ENCODE assay signal across 31 cellular contexts in genomic region chr4:20840648-20841190, GRCh38.
DNase-seq lines count a peak whose midpoint lies in the region; ATAC-seq, FAIRE-seq and TF ChIP-seq lines count a peak whose summit lies in the region.
"Had no signal": no experiment of that assay in that cellular context is flagged by ENCODE, and none has a peak within 500 bp of the region (broad histone marks: within the 10 kb centered on the region; RNA-seq: fewer than 3 reads in every experiment).

No MANE protein-coding gene starts in this region.

- H3K9ac ChIP-seq in mammary epithelial cell (ENCODE audit: insufficient read depth, low read length), result no peak overlapping the region

- no peak for TF ChIP-seq CTCF in mammary epithelial cell (conservative IDR thresholded peaks at IDR 0.05 in 1 of 2, IDR thresholded peaks at IDR 0.05 in 1 of 2; ENCODE audit: extremely low read depth in 1 of 2, insufficient read depth in 1 of 2, low read depth in 1 of 2, low read length in 2 of 2)
- no peak for TF ChIP-seq CTCF in breast epithelium (IDR thresholded peaks at IDR 0.05)
- TF ChIP-seq CTCF in bronchial epithelial cell (IDR thresholded peaks at IDR 0.05; ENCODE audit: insufficient read depth, low read length, severe bottlenecking), result no peak
- TF ChIP-seq CTCF in left lung (IDR thresholded peaks at IDR 0.05), result no peak

- H3K9me3 ChIP-seq in mammary epithelial cell (replicated peaks; ENCODE audit: insufficient read depth, low read length), result no peaks in the 10 kb centered on the region
- H3K9me3 ChIP-seq in breast epithelium, result no peaks in the 10 kb centered on the region
- no peaks in the 10 kb centered on the region for H3K9me3 ChIP-seq in left lung
- H3K9me3 ChIP-seq: adrenal gland, gastroesophageal sphincter, testis had no signal

- H2AFZ ChIP-seq in mammary epithelial cell (ENCODE audit: low read depth, low read length), result peak overlapping the region; percentile 18

- intact Hi-C loops in mammary epithelial cell (cut with micrococcal nuclease) (no loop called here), breast epithelium (cut with DNase I; ENCODE audit: low total_unique reads) (no loop called here), left lung (cut with DNase I) (no loop called here)

- no peaks in the 10 kb centered on the region for H4K20me1 ChIP-seq in mammary epithelial cell (ENCODE audit: insufficient read depth, low read length)

- H3K27ac ChIP-seq in mammary epithelial cell (ENCODE audit: insufficient read depth, low read depth, low read length) (no peak overlapping the region), breast epithelium (no peak overlapping the region), left lung (peak overlapping the region; percentile 39 to 62)
- H3K27ac ChIP-seq: adrenal gland, gastroesophageal sphincter, testis, WERI-Rb-1 had no signal

- WGBS in mammary epithelial cell (ENCODE audit: low coverage, missing lambda C conversion rate), result 89% methylated on average over 5 of the region's 5 CpGs

- TF ChIP-seq POLR2A in breast epithelium (IDR thresholded peaks at IDR 0.05), result no peak

- H3K27me3 ChIP-seq in mammary epithelial cell (ENCODE audit: insufficient read depth, low read length), result no peaks in the 10 kb centered on the region
- H3K27me3 ChIP-seq in breast epithelium, result no peaks in the 10 kb centered on the region
- no peaks in the 10 kb centered on the region for H3K27me3 ChIP-seq in bronchial epithelial cell (ENCODE audit: control insufficient read depth, insufficient read depth, low read length)
- H3K27me3 ChIP-seq in left lung, result no peaks in the 10 kb centered on the region
- H3K27me3 ChIP-seq: adrenal gland, gastroesophageal sphincter, testis had no signal

- H3K4me1 ChIP-seq in mammary epithelial cell (ENCODE audit: insufficient read depth, low read length) (peaks cover 13% of the 10 kb centered on the region), breast epithelium (no peaks in the 10 kb centered on the region), left lung (no peaks in the 10 kb centered on the region)
- H3K4me1 ChIP-seq: adrenal gland, gastroesophageal sphincter, testis had no signal

- FAIRE-seq in bronchial epithelial cell (lab: Jason Lieb, UNC) (no peak), HTR-8/SVneo (lab: Jason Lieb, UNC) (no peak)
- FAIRE-seq: A204.1, GM19239 had no signal

- in situ Hi-C loops in mammary epithelial cell (cut with MboI; ENCODE audit: low sequenced_read_pairs in 2 of 2), result no loop called here

- CTCF ChIA-PET in mammary epithelial cell (lab: Charles Lee; ENCODE audit: low non-redundant PET), result no interaction called here

- no peaks in the 10 kb centered on the region for H3K36me3 ChIP-seq in mammary epithelial cell (ENCODE audit: insufficient read depth, low read length)
- H3K36me3 ChIP-seq in breast epithelium, result no peaks in the 10 kb centered on the region
- no peaks in the 10 kb centered on the region for H3K36me3 ChIP-seq in bronchial epithelial cell (ENCODE audit: control insufficient read depth, insufficient read depth, low read length)
- H3K36me3 ChIP-seq in left lung, result no peaks in the 10 kb centered on the region
- H3K36me3 ChIP-seq: adrenal gland, gastroesophageal sphincter, WERI-Rb-1 had no signal

- DNase-seq in mammary epithelial cell (no peak), breast epithelium (ENCODE audit: low spot score in 2 of 2) (no peak), bronchial epithelial cell (ENCODE audit: low read depth) (peak; percentile 70), left lung (no peak), H4 (ENCODE audit: low spot score) (no peak), HTR-8/SVneo (ENCODE audit: insufficient read length, low spot score) (no peak), NOMO-1 treated with dmso at 0.1 percent for 144 hours (lab: John Stamatoyannopoulos, UW; ENCODE audit: unreplicated experiment) (no peak)
- DNase-seq: activated CD4-positive, alpha-beta T cell treated with anti-CD3 and anti-CD28 coated beads for 48 hours; activated gamma-delta T cell treated with Interleukin-2 at 50 U/mL for 16 hours; activated T-cell treated with anti-CD3 and anti-CD28 coated beads, Interleukin-2, amount 50 U/mL, for 4 hours; adrenal gland; CD8-positive, alpha-beta memory T cell; effector CD8-positive, alpha-beta T cell; GDM1; hippocampal formation; midbrain; natural killer cell; NCI-H2171; NCI-H526 treated with DMSO at 0.1 percent for 48 hours; occipital lobe; SIG-M5; stimulated activated naive CD8-positive, alpha-beta T cell treated with anti-CD3 and anti-CD28 coated beads, Interleukin-15, Interleukin-2, amounts not matched to agents 100 U/mL and 50 U/mL, for 24 hours; T1000; testis; WERI-Rb-1 had no signal

- ATAC-seq in left lung (peak; percentile 80), GM18909 (IDR thresholded peaks at IDR 0.05; ENCODE audit: poor library complexity, unreplicated experiment) (no peak)
- ATAC-seq: activated T-cell treated with anti-CD3 and anti-CD28 coated beads, Interleukin-2, amount 50 U/mL, for 4 hours; gastroesophageal sphincter; left lobe of liver; natural killer cell; Panc1; stimulated activated naive CD8-positive, alpha-beta T cell treated with anti-CD3 and anti-CD28 coated beads, Interleukin-15, Interleukin-2, amounts not matched to agents 100 U/mL and 50 U/mL, for 24 hours had no signal

- H3K79me2 ChIP-seq in mammary epithelial cell (ENCODE audit: insufficient read depth, low read length), result no peaks in the 10 kb centered on the region

- no peak overlapping the region for H3K4me2 ChIP-seq in mammary epithelial cell (ENCODE audit: insufficient read depth, low read depth, low read length)

- BruUV-seq in mammary epithelial cell (replicated peaks; lab: Mats Ljungman, UMichigan), result no TSS peak

- H3K4me3 ChIP-seq in mammary epithelial cell (replicated peaks in 1 of 3; ENCODE audit: insufficient read depth in 1 of 3, low read depth in 2 of 3, low read length in 3 of 3) (no peak overlapping the region), breast epithelium (no peak overlapping the region), bronchial epithelial cell (ENCODE audit: low read depth, low read length) (no peak overlapping the region), left lung (no peak overlapping the region)
- H3K4me3 ChIP-seq: adrenal gland, gastroesophageal sphincter, testis had no signal

- dilution Hi-C loops in mammary epithelial cell (cut with HindIII; ENCODE audit: low sequenced_read_pairs), result no loop called here

Comparison
In these comparisons a context has a peak if more than half of its experiments do, and no peak if none do; other contexts are left out.
1. H3K27ac ChIP-seq: peak in left lung (2 of 2); none in mammary epithelial cell (single experiment) and breast epithelium (0 of 2).